15 cellular contexts compared by ENCODE assay signal in genomic region chr4:74112399-74113090, GRCh38. TPM values are rescaled to one million over a fixed set of nuclear protein-coding genes. Genes with fewer than 3 reads are reported as not detected.
DNase-seq lines count a peak whose midpoint lies in the region; ATAC-seq, FAIRE-seq and TF ChIP-seq lines count a peak whose summit lies in the region.
"Had no signal": no experiment of that assay in that cellular context is flagged by ENCODE, and none has a peak within 500 bp of the region (broad histone marks: within the 10 kb centered on the region; RNA-seq: fewer than 3 reads in every experiment).

No MANE protein-coding gene starts in this region.

- TF ChIP-seq CTCF in astrocyte of the cerebellum (IDR thresholded peaks at IDR 0.05; ENCODE audit: low read depth, low read length, missing control alignments) (no peak), fibroblast of mammary gland (conservative IDR thresholded peaks at IDR 0.05; ENCODE audit: control insufficient read depth, insufficient read depth, low read depth, low read length) (no peak), osteocyte (IDR thresholded peaks at IDR 0.05) (no peak)

- H3K4me3 ChIP-seq in astrocyte of the cerebellum (ENCODE audit: low read depth, low read length): no peak overlapping the region
- no peak overlapping the region for H3K4me3 ChIP-seq in fibroblast of mammary gland (ENCODE audit: control insufficient read depth, low read depth, low read length)
- H3K4me3 ChIP-seq: body of pancreas, SK-N-MC had no signal

- H3K27me3 Mint-ChIP-seq in osteocyte (ENCODE audit: unreplicated experiment): no peaks in the 10 kb centered on the region
- H3K27me3 Mint-ChIP-seq: activated CD4-positive, alpha-beta memory T cell treated with anti-CD3 and anti-CD28 coated beads, Interleukin-2, amount 10 ng/mL, durations not matched to agents 7 days and 5 days had no signal

- H3K4me1 Mint-ChIP-seq in osteocyte (ENCODE audit: unreplicated experiment): peaks cover 88% of the 10 kb centered on the region
- H3K4me1 Mint-ChIP-seq: activated CD4-positive, alpha-beta memory T cell treated with anti-CD3 and anti-CD28 coated beads, Interleukin-2, amount 10 ng/mL, durations not matched to agents 7 days and 5 days had no signal

- no peaks in the 10 kb centered on the region for H3K9me3 Mint-ChIP-seq in osteocyte (ENCODE audit: unreplicated experiment)
- H3K9me3 Mint-ChIP-seq: activated CD4-positive, alpha-beta memory T cell treated with anti-CD3 and anti-CD28 coated beads, Interleukin-2, amount 10 ng/mL, durations not matched to agents 7 days and 5 days had no signal

- H3K27ac Mint-ChIP-seq in osteocyte (ENCODE audit: unreplicated experiment): peak overlapping the region; percentile 88
- H3K27ac Mint-ChIP-seq: activated CD4-positive, alpha-beta memory T cell treated with anti-CD3 and anti-CD28 coated beads, Interleukin-2, amount 10 ng/mL, durations not matched to agents 7 days and 5 days had no signal

- DNase-seq in ELR (ENCODE audit: low read depth): peak; percentile 25
- peak; percentile 67 for DNase-seq in astrocyte of the cerebellum (ENCODE audit: low read depth)
- DNase-seq in fibroblast of mammary gland (ENCODE audit: low read depth): peak; percentile 41
- no peak for DNase-seq in osteocyte (ENCODE audit: extremely low spot score, unreplicated experiment)
- no peak for DNase-seq in stimulated activated CD8-positive, alpha-beta memory T cell treated with anti-CD3 and anti-CD28 coated beads, Interleukin-4, amount 100 ng/mL, for 48 hours
- no peak for DNase-seq in HTR-8/SVneo (ENCODE audit: insufficient read length, low spot score)
- DNase-seq: activated CD4-positive, alpha-beta memory T cell treated with anti-CD3 and anti-CD28 coated beads, Interleukin-2, amount 10 ng/mL, durations not matched to agents 7 days and 5 days; DND-41; midbrain; NCI-H2171 treated with DMSO at 0.1 percent for 48 hours had no signal

- in situ Hi-C loops in astrocyte of the cerebellum (cut with HindIII; ENCODE audit: low sequenced_read_pairs): no loop called here

- H3K36me3 Mint-ChIP-seq in osteocyte (ENCODE audit: unreplicated experiment): no peaks in the 10 kb centered on the region

- FAIRE-seq in HTR-8/SVneo (lab: Jason Lieb, UNC): no peak
- FAIRE-seq: GM12891 had no signal

- no peak overlapping the region for H3K4me3 Mint-ChIP-seq in osteocyte (ENCODE audit: unreplicated experiment)
- H3K4me3 Mint-ChIP-seq: activated CD4-positive, alpha-beta memory T cell treated with anti-CD3 and anti-CD28 coated beads, Interleukin-2, amount 10 ng/mL, durations not matched to agents 7 days and 5 days had no signal

- ATAC-seq in GM21723 (IDR thresholded peaks at IDR 0.05; ENCODE audit: unreplicated experiment) (no peak), GM18907 (IDR thresholded peaks at IDR 0.05; ENCODE audit: unreplicated experiment) (no peak)

RNA-seq across cellular contexts. Expression of gene CXCL2, which starts 13.6 kb away (rescaled TPM):
- total RNA-seq in osteocyte: 3.8 and 5.0 TPM in 2 replicates
- total RNA-seq: activated CD4-positive, alpha-beta memory T cell treated with anti-CD3 and anti-CD28 coated beads, Interleukin-2, amount 10 ng/mL, durations not matched to agents 7 days and 5 days had no signal

RNA-seq across cellular contexts. Expression of gene MTHFD2L, which starts 45.4 kb away (rescaled TPM):
- 10.7 and 14.7 TPM in 2 replicates for total RNA-seq in osteocyte

Comparison
In these comparisons a context has a peak if more than half of its experiments do, and no peak if none do; other contexts are left out.
1. DNase-seq: peak in ELR (single experiment), astrocyte of the cerebellum (single experiment) and fibroblast of mammary gland (single experiment); none in osteocyte (single experiment), stimulated activated CD8-positive, alpha-beta memory T cell treated with anti-CD3 and anti-CD28 coated beads, Interleukin-4, amount 100 ng/mL, for 48 hours (single experiment) and HTR-8/SVneo (single experiment).